In genomic region chr16:11407047-11407982, GRCh38 we compare ENCODE assay signal across 1 cellular context.
TF ChIP-seq lines count a peak whose summit lies in the region.

No MANE protein-coding gene starts in this region.

TF ChIP-seq in HepG2, 621 proteins besides CTCF, POLR2A, EP300 and RAD21 (continued from another document):
- TF ChIP-seq GMEB2 (CRISPR knock-in tag; IDR thresholded peaks at IDR 0.05; ENCODE audit: low read depth) (no peak), ZNF503 (CRISPR knock-in tag; IDR thresholded peaks at IDR 0.05) (no peak), ZNF691 (CRISPR knock-in tag; IDR thresholded peaks at IDR 0.05; ENCODE audit: borderline replicate concordance, low read depth) (no peak), SSRP1 (CRISPR knock-in tag; IDR thresholded peaks at IDR 0.05) (no peak), AFF4 (CRISPR knock-in tag; IDR thresholded peaks at IDR 0.05) (no peak), RFXAP (CRISPR knock-in tag; IDR thresholded peaks at IDR 0.05; ENCODE audit: borderline replicate concordance) (no peak), SRSF9 (IDR thresholded peaks at IDR 0.05; ENCODE audit: borderline replicate concordance, insufficient read depth, low read depth, low read length, poor library complexity, severe bottlenecking) (no peak), TEF (CRISPR knock-in tag; IDR thresholded peaks at IDR 0.05) (no peak), SMAD9 (CRISPR knock-in tag; IDR thresholded peaks at IDR 0.05) (no peak)
